ENCODE assay signal across 33 cellular contexts in genomic region chr10:80927419-80928078, GRCh38.
"Had no signal": no experiment of that assay in that cellular context is flagged by ENCODE, and none has a peak within 500 bp of the region (broad histone marks: within the 10 kb centered on the region; RNA-seq: fewer than 3 reads in every experiment).

No MANE protein-coding gene starts in this region.

- H3K27ac ChIP-seq: ascending aorta, coronary artery, dorsolateral prefrontal cortex, gastrocnemius medialis, parathyroid adenoma, psoas muscle, vagina, WERI-Rb-1 had no signal

- H3K9me3 ChIP-seq: gastrocnemius medialis, psoas muscle, vagina had no signal

- H3K36me3 Mint-ChIP-seq: activated CD4-positive, alpha-beta memory T cell treated with anti-CD3 and anti-CD28 coated beads for 36 hours; activated naive CD8-positive, alpha-beta T cell treated with anti-CD3 and anti-CD28 coated beads, Interleukin-2, amount 10 ng/mL, durations not matched to agents 7 days and 5 days; brain; stimulated activated memory B cell treated with anti-CD40 and anti-IgM and Interleukin-4, amounts not matched to agents 10 μg/mL and 1 μg/mL and 100 μg/mL, for 72 hours; type B pancreatic cell had no signal

- H3K4me3 Mint-ChIP-seq: activated CD4-positive, alpha-beta memory T cell treated with anti-CD3 and anti-CD28 coated beads for 36 hours; activated CD4-positive, alpha-beta T cell treated with anti-CD3 and anti-CD28 coated beads, Interleukin-2, amount 10 ng/mL, durations not matched to agents 24 days and 14 days; activated naive CD4-positive, alpha-beta T cell treated with anti-CD3 and anti-CD28 coated beads for 36 hours; activated naive CD8-positive, alpha-beta T cell treated with anti-CD3 and anti-CD28 coated beads, Interleukin-2, amount 10 ng/mL, durations not matched to agents 7 days and 5 days; activated T-helper 1 cell treated with anti-CD3 and anti-CD28 coated beads, Interleukin-12 subunit alpha, Interleukin-12 subunit beta, Interleukin-2, Interleukin-4 antibody, amounts not matched to agents 30 ng/mL and 10 ng/mL and 1 ng/mL, durations not matched to agents 14 hours and 24 hours and 36 hours; brain; naive thymus-derived CD4-positive, alpha-beta T cell; stimulated activated memory B cell treated with anti-CD40 and anti-IgM and Interleukin-4, amounts not matched to agents 10 μg/mL and 1 μg/mL and 100 μg/mL, for 72 hours; stimulated activated naive CD8-positive, alpha-beta T cell treated with anti-CD3 and anti-CD28 coated beads, Interleukin-15, amount 100 ng/mL, for 72 hours; type B pancreatic cell had no signal

- H3K9me3 Mint-ChIP-seq: activated CD4-positive, alpha-beta T cell treated with anti-CD3 and anti-CD28 coated beads, Interleukin-2, amount 10 ng/mL, durations not matched to agents 24 days and 14 days; activated naive CD4-positive, alpha-beta T cell treated with anti-CD3 and anti-CD28 coated beads for 36 hours; activated naive CD8-positive, alpha-beta T cell treated with anti-CD3 and anti-CD28 coated beads, Interleukin-2, amount 10 ng/mL, durations not matched to agents 7 days and 5 days; activated T-helper 1 cell treated with anti-CD3 and anti-CD28 coated beads, Interleukin-12 subunit alpha, Interleukin-12 subunit beta, Interleukin-2, Interleukin-4 antibody, amounts not matched to agents 30 ng/mL and 10 ng/mL and 1 ng/mL, durations not matched to agents 14 hours and 24 hours and 36 hours had no signal

- H3K27me3 Mint-ChIP-seq: type B pancreatic cell had no signal

- ATAC-seq: gastrocnemius medialis; naive thymus-derived CD4-positive, alpha-beta T cell; psoas muscle; stimulated activated memory B cell treated with anti-CD40 and anti-IgM and Interleukin-4, amounts not matched to agents 10 μg/mL and 1 μg/mL and 100 μg/mL, for 72 hours; stimulated activated naive CD8-positive, alpha-beta T cell treated with anti-CD3 and anti-CD28 coated beads, Interleukin-15, amount 100 ng/mL, for 72 hours had no signal

- H3K9ac ChIP-seq: parathyroid adenoma had no signal

- H3K27me3 ChIP-seq: ascending aorta, dorsolateral prefrontal cortex, gastrocnemius medialis, vagina had no signal

- H3K36me3 ChIP-seq: ascending aorta, gastrocnemius medialis, vagina, WERI-Rb-1 had no signal

- H3K4me1 ChIP-seq: ascending aorta, gastrocnemius medialis, parathyroid adenoma, psoas muscle, vagina had no signal

- H3K27ac Mint-ChIP-seq: activated CD4-positive, alpha-beta memory T cell treated with anti-CD3 and anti-CD28 coated beads for 36 hours; activated CD4-positive, alpha-beta T cell treated with anti-CD3 and anti-CD28 coated beads, Interleukin-2, amount 10 ng/mL, durations not matched to agents 24 days and 14 days; activated naive CD4-positive, alpha-beta T cell treated with anti-CD3 and anti-CD28 coated beads for 36 hours; activated naive CD8-positive, alpha-beta T cell treated with anti-CD3 and anti-CD28 coated beads, Interleukin-2, amount 10 ng/mL, durations not matched to agents 7 days and 5 days; activated T-helper 1 cell treated with anti-CD3 and anti-CD28 coated beads, Interleukin-12 subunit alpha, Interleukin-12 subunit beta, Interleukin-2, Interleukin-4 antibody, amounts not matched to agents 30 ng/mL and 10 ng/mL and 1 ng/mL, durations not matched to agents 14 hours and 24 hours and 36 hours; brain; naive thymus-derived CD4-positive, alpha-beta T cell; stimulated activated memory B cell treated with anti-CD40 and anti-IgM and Interleukin-4, amounts not matched to agents 10 μg/mL and 1 μg/mL and 100 μg/mL, for 72 hours; stimulated activated naive CD8-positive, alpha-beta T cell treated with anti-CD3 and anti-CD28 coated beads, Interleukin-15, amount 100 ng/mL, for 72 hours; type B pancreatic cell had no signal

- H3K4me3 ChIP-seq: ascending aorta, coronary artery, dorsolateral prefrontal cortex, gastrocnemius medialis, psoas muscle, smooth muscle cell, vagina had no signal

- H3K4me1 Mint-ChIP-seq: activated CD4-positive, alpha-beta T cell treated with anti-CD3 and anti-CD28 coated beads, Interleukin-2, amount 10 ng/mL, durations not matched to agents 24 days and 14 days; activated naive CD8-positive, alpha-beta T cell treated with anti-CD3 and anti-CD28 coated beads, Interleukin-2, amount 10 ng/mL, durations not matched to agents 7 days and 5 days; brain; naive thymus-derived CD4-positive, alpha-beta T cell; stimulated activated memory B cell treated with anti-CD40 and anti-IgM and Interleukin-4, amounts not matched to agents 10 μg/mL and 1 μg/mL and 100 μg/mL, for 72 hours; stimulated activated naive CD8-positive, alpha-beta T cell treated with anti-CD3 and anti-CD28 coated beads, Interleukin-15, amount 100 ng/mL, for 72 hours had no signal

- DNase-seq: activated CD4-positive, alpha-beta memory T cell treated with anti-CD3 and anti-CD28 coated beads for 36 hours; activated CD4-positive, alpha-beta T cell treated with anti-CD3 and anti-CD28 coated beads, Interleukin-2, amount 10 ng/mL, durations not matched to agents 24 days and 14 days; activated CD4-positive, CD25-positive, alpha-beta regulatory T cell treated with anti-CD3 and anti-CD28 coated beads, Interleukin-2, amount 50 U/mL, for 72 hours; activated CD8-positive, alpha-beta memory T cell treated with anti-CD3 and anti-CD28 coated beads, Interleukin-2, amount 50 U/mL, for 4 hours; activated effector memory CD4-positive, alpha-beta T cell treated with anti-CD3 and anti-CD28 coated beads, Interleukin-2, amount 50 U/mL, for 16 hours; activated naive CD4-positive, alpha-beta T cell treated with anti-CD3 and anti-CD28 coated beads for 36 hours; activated naive CD8-positive, alpha-beta T cell treated with anti-CD3 and anti-CD28 coated beads, Interleukin-2, amount 10 ng/mL, durations not matched to agents 7 days and 5 days; activated T-cell treated with anti-CD3 and anti-CD28 coated beads, Interleukin-2, amount 50 U/mL, for 1 hour; dorsolateral prefrontal cortex; effector memory CD4-positive, alpha-beta T cell; erythroblast; gastrocnemius medialis; glutamatergic neuron; midbrain; naive thymus-derived CD4-positive, alpha-beta T cell; occipital lobe; psoas muscle; stimulated activated CD4-positive, alpha-beta T cell treated with anti-CD3 and anti-CD28 coated beads, Interleukin-1b, Interleukin-23, amount 100 ng/mL, for 48 hours; stimulated activated CD4-positive, alpha-beta T cell treated with anti-CD3 and anti-CD28 coated beads, Interleukin-4, amount 100 ng/mL, for 4 hours; stimulated activated CD8-positive, alpha-beta memory T cell treated with anti-CD3 and anti-CD28 coated beads, Interleukin-4, amount 100 ng/mL, for 48 hours; stimulated activated naive CD8-positive, alpha-beta T cell treated with anti-CD3 and anti-CD28 coated beads, Interleukin-15, amount 100 ng/mL, for 72 hours; substantia nigra; T-helper 9 cell; WERI-Rb-1 had no signal
